Comparison of ENCODE assay signal across 8 cellular contexts in the genomic region with DNA sequence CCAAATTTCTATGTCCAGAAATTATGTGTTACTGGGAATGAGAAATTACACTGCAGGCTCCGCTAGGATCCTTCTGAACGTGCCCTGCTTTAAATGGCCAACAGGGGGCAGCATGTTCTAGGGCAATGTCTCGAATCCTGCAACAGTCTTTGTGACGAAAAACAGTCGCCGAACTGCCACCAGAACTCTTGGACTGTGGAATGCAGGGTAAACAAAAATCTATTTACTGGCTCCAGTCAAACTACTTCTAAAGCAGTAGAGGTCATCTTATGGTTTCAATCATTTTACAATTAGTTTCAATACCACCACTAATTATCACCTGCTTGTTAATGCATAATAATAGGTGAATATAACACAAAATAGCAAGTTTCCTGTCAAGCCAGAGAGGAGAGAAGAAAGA. TPM values are rescaled to one million over a fixed set of nuclear protein-coding genes. Genes with fewer than 3 reads are reported as not detected.
DNase-seq lines count a peak whose midpoint lies in the region; ATAC-seq, FAIRE-seq and TF ChIP-seq lines count a peak whose summit lies in the region.

No MANE protein-coding gene starts in this region.

- H3T11ph ChIP-seq in H9 (ENCODE audit: low read length), result no peak overlapping the region

- no peak for TF ChIP-seq POLR2A in thyroid gland (IDR thresholded peaks at IDR 0.05)

- no peaks in the 10 kb centered on the region for H3K27me3 ChIP-seq in H9 (ENCODE audit: insufficient read depth, low read length)
- H3K27me3 ChIP-seq in pancreas, result no peaks in the 10 kb centered on the region
- H3K27me3 ChIP-seq in thyroid gland, result no peaks in the 10 kb centered on the region

- peak overlapping the region; percentile 71 for H3K4me3 ChIP-seq in SK-N-MC
- peak overlapping the region in 1 of 4 donors; percentile 22 for H3K4me3 ChIP-seq in pancreas
- H3K4me3 ChIP-seq in thyroid gland (replicated peaks in 1 of 3), result no peak overlapping the region

- H3K27ac Mint-ChIP-seq in H9, result peak overlapping the region in 1 of 3 experiments; percentile 89; a peak in 1 of 7 replicates

- no peak overlapping the region for H3K4ac ChIP-seq in H9 (ENCODE audit: low read depth, low read length)

- no peak overlapping the region for H3K9ac ChIP-seq in H9 (ENCODE audit: extremely low read depth, insufficient read length, low read length)
- peak overlapping the region; percentile 45 for H3K9ac ChIP-seq in SK-N-MC (ENCODE audit: insufficient read length)

- H3K14ac ChIP-seq in H9 (ENCODE audit: insufficient read depth, low read length), result no peak overlapping the region

- no peak overlapping the region for H3K56ac ChIP-seq in H9 (ENCODE audit: insufficient read length, low read depth, low read length)

- H2BK12ac ChIP-seq in H9 (ENCODE audit: insufficient read length, low read depth, low read length), result no peak overlapping the region

- peak; percentile 95 for FAIRE-seq in pancreas (lab: Jason Lieb, UNC)

- H2BK15ac ChIP-seq in H9 (ENCODE audit: low read depth, low read length), result no peak overlapping the region

- no peaks in the 10 kb centered on the region for H3K23me2 ChIP-seq in H9 (ENCODE audit: insufficient read length, low read depth, low read length, poor library complexity, severe bottlenecking)

- H2BK5ac ChIP-seq in H9 (ENCODE audit: insufficient read length, low read length), result no peak overlapping the region

- H3K18ac ChIP-seq in H9 (ENCODE audit: insufficient read length, low read depth, low read length), result no peak overlapping the region

- no peak overlapping the region for H4K5ac ChIP-seq in H9 (ENCODE audit: insufficient read length, low read depth, low read length)

- no peak overlapping the region for H3K4me2 ChIP-seq in H9 (ENCODE audit: insufficient read depth, insufficient read length, low read length)

- peaks cover 3% of the 10 kb centered on the region in 2 experiments for H3K4me1 Mint-ChIP-seq in H9

- ATAC-seq in pancreas, result peak; percentile 89 to 100 (median 98)

- H2AK5ac ChIP-seq in H9 (ENCODE audit: insufficient read length, low read length), result no peak overlapping the region

- no peaks in the 10 kb centered on the region for H3K79me1 ChIP-seq in H9 (ENCODE audit: insufficient read depth, low read depth, low read length, poor library complexity, severe bottlenecking)

- no peak overlapping the region for H2BK20ac ChIP-seq in H9 (ENCODE audit: low read depth, low read length, poor library complexity, severe bottlenecking)

- H3K36me3 Mint-ChIP-seq in H9 (ENCODE audit: insufficient read depth in 1 of 3, low read depth in 3 of 3), result no peaks in the 10 kb centered on the region

- H3K23ac ChIP-seq in H9 (ENCODE audit: insufficient read length, low read depth, low read length), result no peak overlapping the region

- no CpG with 5 or more reads among the region's 6 CpGs for WGBS in H9 (ENCODE audit: extremely low coverage, insufficient read length, low lambda C conversion rate)
- 0 to 1% methylated on average over 6 of the region's 6 CpGs for WGBS in pancreas, 2 donors
- 1% methylated on average over 6 of the region's 6 CpGs for WGBS in thyroid gland, 2 donors

- no peak overlapping the region for H2BK120ac ChIP-seq in H9 (ENCODE audit: low read depth, low read length, poor library complexity, severe bottlenecking)

- DNase-seq in EH (ENCODE audit: low read depth) (peak; percentile 72), H9 (peak; percentile 74), MV-4-11 (lab: John Stamatoyannopoulos, UW) (peak; percentile 57), SK-N-MC (ENCODE audit: low read depth, low spot score) (peak; percentile 50), glomerular visceral epithelial cell (ENCODE audit: extremely low spot score) (peak; percentile 70), pancreas (peak; percentile 68 to 86 (median 78)), thyroid gland (peak; percentile 81 to 88)
- peak; percentile 77 for DNase-seq in activated naive CD4-positive, alpha-beta T cell treated with anti-CD3 and anti-CD28 coated beads, Interleukin-2, amount 50 U/mL, for 16 hours

- no peaks in the 10 kb centered on the region for H4K20me1 ChIP-seq in H9 (ENCODE audit: control insufficient read depth, insufficient read depth, insufficient read length)

- H3K9me3 ChIP-seq in H9 (ENCODE audit: control insufficient read depth, low read depth, low read length) (no peaks in the 10 kb centered on the region), SK-N-MC (ENCODE audit: low read depth, low read length) (no peaks in the 10 kb centered on the region), pancreas (no peaks in the 10 kb centered on the region), thyroid gland (no peaks in the 10 kb centered on the region)

- no peak overlapping the region for H4K8ac ChIP-seq in H9 (replicated peaks; ENCODE audit: insufficient read length, low read depth, low read length)

- H3K9me3 Mint-ChIP-seq in H9, result no peaks in the 10 kb centered on the region

- intact Hi-C loops in pancreas (cut with DNase I), result loop anchor here in 2 of 3 donors (5.0 to 10.0 kb wide), 2 partner anchors 121 to 124 kb away; no protein-coding TSS in a partner anchor
- intact Hi-C loops in thyroid gland (cut with DNase I), result loop anchor here (2.0 kb wide), 1 partner anchor 124 kb away; no protein-coding TSS in a partner anchor

- no peak overlapping the region for H4K91ac ChIP-seq in H9 (ENCODE audit: insufficient read length, low read depth, low read length)

- H3K4me3 Mint-ChIP-seq in H9, result peak overlapping the region in 1 of 2 experiments; percentile 7; a peak in 1 of 5 replicates

- no peak overlapping the region for H2AFZ ChIP-seq in H9 (ENCODE audit: low read length)

- H3K36me3 ChIP-seq in SK-N-MC (ENCODE audit: insufficient read depth, low read length), result no peaks in the 10 kb centered on the region
- H3K36me3 ChIP-seq in pancreas, result no peaks in the 10 kb centered on the region
- no peaks in the 10 kb centered on the region for H3K36me3 ChIP-seq in thyroid gland

- TF ChIP-seq CTCF in H9 (conservative IDR thresholded peaks at IDR 0.05), result peak; percentile 96
- TF ChIP-seq CTCF in pancreas (IDR thresholded peaks at IDR 0.05), result peak; percentile 87 to 96 (median 92)
- TF ChIP-seq CTCF in thyroid gland (IDR thresholded peaks at IDR 0.05), result peak; percentile 68 to 95 (median 84)

- H3K27ac ChIP-seq in H9 (ENCODE audit: insufficient read length, low read depth, low read length) (no peak overlapping the region), SK-N-MC (no peak overlapping the region), pancreas (no peak overlapping the region), thyroid gland (no peak overlapping the region)

- H3K4me1 ChIP-seq in H9 (ENCODE audit: insufficient read depth, low read length) (no peaks in the 10 kb centered on the region), pancreas (no peaks in the 10 kb centered on the region), thyroid gland (no peaks in the 10 kb centered on the region)

- H3K27me3 Mint-ChIP-seq in H9 (ENCODE audit: low read depth), result 0 out of 2 replicates have a peak, but pooled peaks cover 2% of the 10 kb centered on the region

- H3K79me2 ChIP-seq in H9 (ENCODE audit: insufficient read depth, low read length), result no peaks in the 10 kb centered on the region

RNA-seq across cellular contexts. Expression of a gene that starts 9.8 kb away (rescaled TPM):
- 35.3 TPM in 2 replicates for total RNA-seq in H9 (2021)
- total RNA-seq in pancreas, result 10 to 100 TPM in 3 of 6 donors, 1 to 10 TPM in 3; 8.5 to 16.3 (median 10.5) TPM
- 1 to 10 TPM; 8.9 to 9.7 TPM for polyA plus RNA-seq in pancreas
- 10 to 100 TPM; 30.8 to 52.8 (median 36.8) TPM for total RNA-seq in thyroid gland

RNA-seq across cellular contexts. Expression of a gene that starts 59.0 kb away (rescaled TPM):
- total RNA-seq in H9 (2021) (10.0 and 11.6 TPM in 2 replicates), pancreas (10 to 100 TPM in 1 of 6 donors, 1 to 10 TPM in 5; 5.2 to 16.9 (median 8.5) TPM), thyroid gland (10 to 100 TPM; 33.7 to 49.6 (median 41.8) TPM)
- polyA plus RNA-seq in pancreas, result 10 to 100 TPM in 1 of 2 donors, 1 to 10 TPM in 1; 8.7 to 13.9 TPM
